Comparison of ENCODE assay signal across 9 cellular contexts in the genomic region with DNA sequence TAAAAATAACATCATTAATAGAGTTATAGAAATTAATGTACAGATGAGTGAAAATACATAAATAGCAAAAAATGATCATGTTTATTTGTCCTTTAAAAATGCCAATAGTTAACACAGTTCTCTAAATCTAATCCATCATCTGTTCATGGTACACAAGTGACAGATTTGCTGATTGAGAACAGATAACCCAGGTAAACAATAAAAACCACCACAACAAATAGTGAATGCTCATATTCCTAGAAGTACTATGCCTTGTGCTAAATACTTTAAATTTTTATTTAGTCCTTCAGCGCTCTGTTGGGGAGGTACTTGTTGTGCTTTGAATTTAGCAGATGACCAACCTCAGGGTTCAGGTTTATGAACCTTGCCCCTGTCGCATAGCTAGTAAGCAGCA.
"Had no signal": no experiment of that assay in that cellular context is flagged by ENCODE, and none has a peak within 500 bp of the region (broad histone marks: within the 10 kb centered on the region; RNA-seq: fewer than 3 reads in every experiment).

No MANE protein-coding gene starts in this region.

- H3K9me3 ChIP-seq: HAP-1 had no signal

- H3K4me3 Mint-ChIP-seq: HFFc6 had no signal

- H3K4me1 ChIP-seq: HAP-1 had no signal

- H3K36me3 ChIP-seq: HAP-1 had no signal

- ATAC-seq: HCT116, K562 had no signal

- H3K27ac Mint-ChIP-seq: HFFc6 had no signal

- FAIRE-seq: HTR-8/SVneo, K562 had no signal

- H3K9me3 Mint-ChIP-seq: HFFc6 had no signal

- DNase-seq: GOT3, H7, HFFc6, IMR-90, KG1 had no signal

- H3K4me3 ChIP-seq: HAP-1, K562 had no signal
